15 cellular contexts compared by ENCODE assay signal in the genomic region with DNA sequence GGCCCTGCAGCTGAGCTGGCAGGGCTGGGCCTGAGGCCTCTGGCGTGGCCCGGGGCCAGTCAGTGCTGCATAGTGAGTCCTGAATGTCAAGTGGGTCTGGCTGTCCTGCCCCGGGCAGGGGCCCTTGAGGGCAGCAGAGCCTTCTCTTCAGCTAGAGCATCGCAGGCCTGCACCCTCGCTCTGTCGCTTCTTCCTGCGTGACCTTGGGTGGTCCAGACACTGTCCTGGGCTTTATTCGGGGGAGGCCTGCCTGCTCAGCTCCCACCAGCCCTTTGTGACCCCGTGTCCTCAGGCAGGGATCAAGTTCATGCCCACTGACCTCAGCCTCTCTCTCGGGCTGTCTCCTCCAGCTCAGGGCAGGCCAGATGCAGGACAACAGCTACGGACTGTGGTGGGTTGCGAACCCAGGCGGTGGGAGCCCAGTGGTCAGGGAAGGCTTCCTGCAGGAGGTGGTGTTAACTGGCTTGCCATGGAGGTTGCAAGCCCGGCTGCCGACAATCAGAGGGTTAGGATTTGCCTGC. TPM values are rescaled to one million over a fixed set of nuclear protein-coding genes. Genes with fewer than 3 reads are reported as not detected.
A peak's percentile ranks its signal among the peaks of the same experiment; 100 is the strongest.
DNase-seq lines count a peak whose midpoint lies in the region; ATAC-seq, FAIRE-seq and TF ChIP-seq lines count a peak whose summit lies in the region.
"Had no signal": no experiment of that assay in that cellular context is flagged by ENCODE, and none has a peak within 500 bp of the region (broad histone marks: within the 10 kb centered on the region; RNA-seq: fewer than 3 reads in every experiment).

No MANE protein-coding gene starts in this region.

- no CpG with 5 or more reads among the region's 15 CpGs for WGBS in neuronal stem cell (ENCODE audit: extremely low coverage in 2 of 2, insufficient read length in 2 of 2, insufficient replicate concordance in 1 of 2), 2 donors
- WGBS in aorta, 2 donors: 92 to 95% methylated on average over 14 to 15 of the region's 15 CpGs

- peaks cover 0 to 5% (median 0%) of the 10 kb centered on the region in 7 donors for H3K9me3 Mint-ChIP-seq in CD14-positive monocyte
- H3K9me3 Mint-ChIP-seq in T-cell: no peaks in the 10 kb centered on the region
- H3K9me3 Mint-ChIP-seq: activated naive CD4-positive, alpha-beta T cell treated with anti-CD3 and anti-CD28 coated beads, Interleukin-2, amount 10 ng/mL, durations not matched to agents 7 days and 5 days had no signal

- no peaks in the 10 kb centered on the region for H3K9me1 ChIP-seq in endothelial cell of umbilical vein (replicated peaks; ENCODE audit: control insufficient read depth, extremely low read depth, insufficient read depth, low read length)

- H3K36me3 ChIP-seq in endothelial cell of umbilical vein (ENCODE audit: control insufficient read depth in 2 of 2, extremely low read depth in 1 of 2, insufficient read depth in 2 of 2, low read length in 2 of 2) (peaks cover 0 to 4% of the 10 kb centered on the region in 2 experiments), neuronal stem cell (replicated peaks in 1 of 2; ENCODE audit: control insufficient read depth in 2 of 2, insufficient read depth in 2 of 2, low read length in 2 of 2) (peaks cover 14 to 34% of the 10 kb centered on the region in 2 donors), aorta (ENCODE audit: control insufficient read depth in 1 of 2, insufficient read depth in 2 of 2, low read length in 1 of 2) (no peaks in the 10 kb centered on the region)
- H3K36me3 ChIP-seq: neutrophil had no signal

- peak overlapping the region; percentile 46 for H3K23ac ChIP-seq in neuronal stem cell (ENCODE audit: low read depth, low read length, poor library complexity)

- H3K27me3 Mint-ChIP-seq in CD14-positive monocyte (ENCODE audit: low read depth in 3 of 3) (peaks cover 0 to 4% (median 0%) of the 10 kb centered on the region in 3 donors), T-cell (no peaks in the 10 kb centered on the region)

- H3K9me3 ChIP-seq in endothelial cell of umbilical vein (replicated peaks; ENCODE audit: control insufficient read depth, insufficient read depth, low read length): no peaks in the 10 kb centered on the region
- H3K9me3 ChIP-seq in neuronal stem cell (replicated peaks in 1 of 2; ENCODE audit: control insufficient read depth in 2 of 2, insufficient read depth in 1 of 2, low read depth in 1 of 2, low read length in 2 of 2): no peaks in the 10 kb centered on the region
- H3K9me3 ChIP-seq in aorta (ENCODE audit: control insufficient read depth, low read length): no peaks in the 10 kb centered on the region
- H3K9me3 ChIP-seq: neutrophil had no signal

- peak overlapping the region; percentile 30 to 56 for H3K4me3 Mint-ChIP-seq in CD14-positive monocyte
- peak overlapping the region in 2 of 3 donors; percentile 4 to 12 for H3K4me3 Mint-ChIP-seq in T-cell
- H3K4me3 Mint-ChIP-seq: activated naive CD4-positive, alpha-beta T cell treated with anti-CD3 and anti-CD28 coated beads, Interleukin-2, amount 10 ng/mL, durations not matched to agents 7 days and 5 days had no signal

- intact Hi-C loops in CD14-positive monocyte (cut with micrococcal nuclease) (no loop called here), endothelial cell of umbilical vein (cut with micrococcal nuclease) (loop anchor here (10.0 kb wide), 1 partner anchor 160 kb away; the partner anchor contains the start of gene GRIFIN), aorta (cut with DNase I) (no loop called here)

- H3K79me1 ChIP-seq in neuronal stem cell (ENCODE audit: low read depth, low read length): peaks cover 43% of the 10 kb centered on the region

- peak overlapping the region; percentile 35 for H3K18ac ChIP-seq in neuronal stem cell (ENCODE audit: low read length)

- no peak overlapping the region for H2BK15ac ChIP-seq in neuronal stem cell (ENCODE audit: low read length)

- peak overlapping the region in 6 of 7 donors; percentile 31 to 96 (median 86) for H3K27ac Mint-ChIP-seq in CD14-positive monocyte
- H3K27ac Mint-ChIP-seq in T-cell: no peak overlapping the region
- H3K27ac Mint-ChIP-seq: activated naive CD4-positive, alpha-beta T cell treated with anti-CD3 and anti-CD28 coated beads, Interleukin-2, amount 10 ng/mL, durations not matched to agents 7 days and 5 days had no signal

- no peak overlapping the region for H3K4me3 ChIP-seq in endothelial cell of umbilical vein (replicated peaks in 1 of 3; ENCODE audit: insufficient read depth in 1 of 3, low read depth in 1 of 3, low read length in 3 of 3)
- H3K4me3 ChIP-seq in neuronal stem cell (ENCODE audit: low read length in 2 of 2): no peak overlapping the region
- H3K4me3 ChIP-seq in aorta (ENCODE audit: low read length in 2 of 2): no peak overlapping the region

- CTCF ChIA-PET in T-cell (lab: Charles Lee): no interaction called here
- CTCF ChIA-PET in endothelial cell of umbilical vein (lab: Charles Lee): interaction anchor here (0.9 to 6.1 kb wide), 4 partner anchors 26 to 183 kb away, joined by 3 to 42 read pairs (median 4); no protein-coding TSS in a partner anchor

- H3K27me3 ChIP-seq in endothelial cell of umbilical vein (ENCODE audit: control insufficient read depth in 2 of 2, insufficient read depth in 2 of 2, low read length in 2 of 2): no peaks in the 10 kb centered on the region
- peaks cover 0 to 3% (median 0%) of the 10 kb centered on the region in 3 experiments for H3K27me3 ChIP-seq in neuronal stem cell (ENCODE audit: control insufficient read depth in 3 of 3, insufficient read depth in 3 of 3, low read depth in 1 of 3, low read length in 3 of 3)
- H3K27me3 ChIP-seq in aorta (ENCODE audit: control insufficient read depth in 1 of 2, insufficient read depth in 2 of 2, low read length in 1 of 2): no peaks in the 10 kb centered on the region

- no peak overlapping the region for H4K91ac ChIP-seq in neuronal stem cell (ENCODE audit: low read depth, low read length, poor library complexity)

- no peak overlapping the region for H3K4ac ChIP-seq in neuronal stem cell (ENCODE audit: low read length)

- no peak overlapping the region for H4K8ac ChIP-seq in neuronal stem cell (ENCODE audit: low read depth, low read length)

- peak; percentile 40 for DNase-seq in CD14-positive monocyte (ENCODE audit: low spot score)
- DNase-seq in T-cell: no peak
- DNase-seq in endothelial cell of umbilical vein (ENCODE audit: low read depth, low spot score): no peak
- DNase-seq in neuronal stem cell (ENCODE audit: low spot score): no peak
- no peak for DNase-seq in effector CD8-positive, alpha-beta T cell (lab: John Stamatoyannopoulos, UW)
- no peak for DNase-seq in GM12892 (ENCODE audit: insufficient read length)
- no peak for DNase-seq in aorta
- DNase-seq in SHP77 treated with DMSO at 0.1 percent for 48 hours (lab: John Stamatoyannopoulos, UW): no peak
- DNase-seq: activated naive CD4-positive, alpha-beta T cell treated with anti-CD3 and anti-CD28 coated beads, Interleukin-2, amount 10 ng/mL, durations not matched to agents 7 days and 5 days; GOT3; KG1; NCI-H1417 treated with DMSO at 0.1 percent for 48 hours; stimulated activated naive CD8-positive, alpha-beta T cell treated with anti-CD3 and anti-CD28 coated beads, Interleukin-15, Interleukin-2, amounts not matched to agents 100 U/mL and 50 U/mL, for 24 hours; WERI-Rb-1 had no signal

- H3K4me2 ChIP-seq in endothelial cell of umbilical vein (ENCODE audit: insufficient read depth, low read length) (no peak overlapping the region), neuronal stem cell (ENCODE audit: insufficient read depth, low read length, poor library complexity, severe bottlenecking) (no peak overlapping the region)

- no peak overlapping the region for H2BK5ac ChIP-seq in neuronal stem cell (ENCODE audit: low read length)

- FAIRE-seq in endothelial cell of umbilical vein (lab: Jason Lieb, UNC) (no peak), GM12892 (lab: Jason Lieb, UNC) (no peak)

- peaks cover 3% of the 10 kb centered on the region for H4K20me1 ChIP-seq in endothelial cell of umbilical vein (replicated peaks; ENCODE audit: control insufficient read depth, extremely low read depth, insufficient read depth, low read length)

- peaks cover 27% of the 10 kb centered on the region for H3K4me1 ChIP-seq in endothelial cell of umbilical vein (ENCODE audit: control insufficient read depth, extremely low read depth, insufficient read depth, low read length)
- peaks cover 21% of the 10 kb centered on the region in 2 donors for H3K4me1 ChIP-seq in neuronal stem cell (ENCODE audit: control insufficient read depth in 2 of 2, insufficient read depth in 1 of 2, low read depth in 1 of 2, low read length in 2 of 2)
- no peaks in the 10 kb centered on the region for H3K4me1 ChIP-seq in aorta (ENCODE audit: control insufficient read depth in 1 of 2, insufficient read depth in 2 of 2, low read length in 2 of 2)

- H3K4me1 Mint-ChIP-seq in CD14-positive monocyte: peaks cover 50% of the 10 kb centered on the region
- H3K4me1 Mint-ChIP-seq in T-cell: peaks cover 17 to 21% (median 20%) of the 10 kb centered on the region in 3 donors

- BruUV-seq in endothelial cell of umbilical vein (replicated peaks; lab: Mats Ljungman, UMichigan): no TSS peak

- peaks cover 26 to 34% of the 10 kb centered on the region in 2 donors for H3K36me3 Mint-ChIP-seq in CD14-positive monocyte
- no peaks in the 10 kb centered on the region for H3K36me3 Mint-ChIP-seq in T-cell
- H3K36me3 Mint-ChIP-seq: activated naive CD4-positive, alpha-beta T cell treated with anti-CD3 and anti-CD28 coated beads, Interleukin-2, amount 10 ng/mL, durations not matched to agents 7 days and 5 days had no signal

- no peak overlapping the region for H3K9ac ChIP-seq in endothelial cell of umbilical vein (replicated peaks; ENCODE audit: extremely low read depth, insufficient read depth, low read length)
- peak overlapping the region; percentile 38 for H3K9ac ChIP-seq in neuronal stem cell (ENCODE audit: low read depth, low read length, poor library complexity)

- H3K79me2 ChIP-seq in endothelial cell of umbilical vein (ENCODE audit: control insufficient read depth, insufficient read depth, low read length): peaks cover 83% of the 10 kb centered on the region

- dilution Hi-C loops in endothelial cell of umbilical vein (cut with MboI; ENCODE audit: extremely low pct_ligation_motif_present, low sequenced_read_pairs): no loop called here

- H3K27ac ChIP-seq in endothelial cell of umbilical vein (ENCODE audit: insufficient read depth, low read depth, low read length) (peak overlapping the region; percentile 11), neuronal stem cell (replicated peaks; ENCODE audit: low read length) (no peak overlapping the region), aorta (ENCODE audit: low read depth in 1 of 2, low read length in 2 of 2) (no peak overlapping the region)
- H3K27ac ChIP-seq: neutrophil, WERI-Rb-1 had no signal

- H2AFZ ChIP-seq in endothelial cell of umbilical vein (ENCODE audit: low read depth, low read length) (no peak overlapping the region), neuronal stem cell (ENCODE audit: low read length) (no peak overlapping the region)

- no peak overlapping the region for H2BK12ac ChIP-seq in neuronal stem cell (ENCODE audit: low read length)

- TF ChIP-seq CTCF in CD14-positive monocyte (IDR thresholded peaks at IDR 0.05) (no peak), endothelial cell of umbilical vein (IDR thresholded peaks at IDR 0.05; ENCODE audit: extremely low read depth in 1 of 2, insufficient read depth in 1 of 2, low read depth in 1 of 2, low read length in 2 of 2) (no peak)

- TF ChIP-seq POLR2A in endothelial cell of umbilical vein (IDR thresholded peaks at IDR 0.05; ENCODE audit: low read depth, low read length) (no peak), GM12892 (IDR thresholded peaks at IDR 0.05; ENCODE audit: low read depth, low read length) (no peak)

- H2BK120ac ChIP-seq in neuronal stem cell (ENCODE audit: low read depth, low read length): no peak overlapping the region

- ATAC-seq in T-cell (replicated peaks in 1 of 4): no peak
- no peak for ATAC-seq in aorta (ENCODE audit: low FRiP score)
- ATAC-seq: stimulated activated naive CD8-positive, alpha-beta T cell treated with anti-CD3 and anti-CD28 coated beads, Interleukin-15, Interleukin-2, amounts not matched to agents 100 U/mL and 50 U/mL, for 24 hours had no signal

- H3K14ac ChIP-seq in neuronal stem cell (ENCODE audit: low read length): no peak overlapping the region

- POLR2A ChIA-PET in T-cell (lab: Charles Lee) (interaction anchor here in 1 of 2 donors (0.6 kb wide), 1 partner anchor 186 kb away, joined by 3 read pairs; no protein-coding TSS in a partner anchor), endothelial cell of umbilical vein (lab: Charles Lee) (no interaction called here)

- H2AK5ac ChIP-seq in neuronal stem cell (ENCODE audit: low read depth, low read length): no peak overlapping the region

RNA-seq across cellular contexts. Expression of gene TTYH3, which starts 3.4 kb away (rescaled TPM):
- 10 to 100 TPM; 13.4 to 17.4 TPM for polyA plus RNA-seq in CD14-positive monocyte
- total RNA-seq in T-cell: 10 to 100 TPM; 11.5 to 17.7 (median 14.5) TPM
- 277 and 280 TPM in 2 replicates for total RNA-seq in endothelial cell of umbilical vein
- 143 and 192 TPM in 2 replicates for polyA plus RNA-seq in endothelial cell of umbilical vein
- polyA plus RNA-seq in endothelial cell of umbilical vein (2011; cell fraction: cytosol; rRNA removed): 79.9 and 112 TPM in 2 replicates
- polyA plus RNA-seq in endothelial cell of umbilical vein (2011; cell fraction: nucleus; rRNA removed): 107 and 132 TPM in 2 replicates
- polyA plus RNA-seq in endothelial cell of umbilical vein (2012): 116 and 150 TPM in 2 replicates
- 107 and 122 TPM in 2 replicates for polyA minus RNA-seq in endothelial cell of umbilical vein
- polyA minus RNA-seq in endothelial cell of umbilical vein (2011; cell fraction: cytosol; rRNA and poly(A)+ RNA removed): 4.9 TPM
- 45.1 and 83.7 TPM in 2 replicates for polyA minus RNA-seq in endothelial cell of umbilical vein (2011; cell fraction: nucleus; rRNA and poly(A)+ RNA removed)
- polyA plus RNA-seq in neuronal stem cell (2013, experiment 1 of 2): 136 TPM
- polyA plus RNA-seq in neuronal stem cell (2013, experiment 2 of 2): 133 TPM
- 4.7 TPM for polyA plus RNA-seq in GM12892 (2012; ENCODE audit: missing spikeins)
- 10 to 100 TPM; 58.9 to 79.9 TPM for total RNA-seq in aorta
- 10 to 100 TPM; 10.5 to 14.9 TPM for polyA plus RNA-seq in aorta

RNA-seq across cellular contexts. Expression of gene AMZ1, which starts 52.8 kb away (rescaled TPM):
- polyA plus RNA-seq in CD14-positive monocyte (under 1 TPM; 0.09 to 0.14 TPM), endothelial cell of umbilical vein (not detected in 2 replicates), aorta (under 1 TPM in 1 of 2 donors, not detected in 1; 0.13 TPM)
- total RNA-seq in T-cell (under 1 TPM; 0.09 to 0.79 (median 0.30) TPM), endothelial cell of umbilical vein (not detected in 2 replicates), aorta (1 to 10 TPM; 1.1 to 2.0 TPM)
- polyA plus RNA-seq in endothelial cell of umbilical vein (2011; cell fraction: cytosol; rRNA removed): not detected in 2 replicates
- not detected in 2 replicates for polyA plus RNA-seq in endothelial cell of umbilical vein (2011; cell fraction: nucleus; rRNA removed)
- polyA plus RNA-seq in endothelial cell of umbilical vein (2012): 0.09 and 0.10 TPM in 2 replicates
- not detected in 2 replicates for polyA minus RNA-seq in endothelial cell of umbilical vein
- not detected for polyA minus RNA-seq in endothelial cell of umbilical vein (2011; cell fraction: cytosol; rRNA and poly(A)+ RNA removed)
- polyA minus RNA-seq in endothelial cell of umbilical vein (2011; cell fraction: nucleus; rRNA and poly(A)+ RNA removed): not detected in 2 replicates
- 0.04 TPM for polyA plus RNA-seq in neuronal stem cell (2013, experiment 1 of 2)
- 0.01 TPM for polyA plus RNA-seq in neuronal stem cell (2013, experiment 2 of 2)
- polyA plus RNA-seq in GM12892 (2012; ENCODE audit: missing spikeins): 1.4 TPM

Comparison
In these comparisons a context has a peak if more than half of its experiments do, and no peak if none do; other contexts are left out.
1. H3K27ac Mint-ChIP-seq: peak in CD14-positive monocyte (6 of 7); none in T-cell (0 of 2).